ENCODE assay signal across 8 cellular contexts in the genomic region with DNA sequence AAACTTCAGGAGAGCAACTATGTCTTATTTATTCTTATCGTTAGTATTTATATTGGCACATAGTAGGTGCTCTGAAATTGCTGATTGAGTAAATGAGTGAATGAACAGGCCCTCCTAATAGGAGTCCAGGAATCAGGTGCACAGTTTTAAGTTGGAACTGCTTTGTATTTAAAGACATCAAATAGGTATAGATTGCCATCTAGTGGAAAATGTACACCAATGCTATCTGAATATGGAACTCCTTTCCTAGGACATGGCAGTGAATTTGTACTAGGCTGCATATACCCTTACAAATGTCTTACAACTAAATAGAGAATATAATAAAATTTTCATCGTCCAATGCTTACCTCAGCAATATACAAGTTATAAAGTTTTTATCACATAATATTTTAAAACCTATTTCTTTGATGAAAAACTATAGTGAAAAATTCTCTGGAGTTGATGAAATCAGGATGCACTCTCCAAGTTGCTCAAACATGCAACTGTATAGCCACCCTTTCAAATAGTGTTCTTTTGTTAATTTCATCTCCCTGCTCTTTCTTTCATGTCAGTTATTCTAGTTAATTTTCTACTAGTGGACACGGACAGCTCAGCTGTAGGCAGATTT.
DNase-seq lines count a peak whose midpoint lies in the region; ATAC-seq and TF ChIP-seq lines count a peak whose summit lies in the region.

No MANE protein-coding gene starts in this region.

- no peak overlapping the region for H3K4ac ChIP-seq in H9 (ENCODE audit: low read depth, low read length)

- WGBS in H9 (ENCODE audit: extremely low coverage, insufficient read length, low lambda C conversion rate): no CpG with 5 or more reads among the region's 3 CpGs
- whole genome bisulfite sequencing in right cardiac atrium: 53% methylated on average over 3 of the region's 3 CpGs

- H2BK5ac ChIP-seq in H9 (ENCODE audit: insufficient read length, low read length): no peak overlapping the region

- H3K23ac ChIP-seq in H9 (ENCODE audit: insufficient read length, low read depth, low read length): no peak overlapping the region

- H3K27me3 ChIP-seq in H9 (ENCODE audit: insufficient read depth, low read length) (no peaks in the 10 kb centered on the region), right cardiac atrium (ENCODE audit: control insufficient read depth, insufficient read depth) (no peaks in the 10 kb centered on the region), Caco-2 (replicated peaks; ENCODE audit: control insufficient read depth, insufficient read depth, low read length) (no peaks in the 10 kb centered on the region)

- H3K18ac ChIP-seq in H9 (ENCODE audit: insufficient read length, low read depth, low read length): no peak overlapping the region

- H3K36me3 ChIP-seq in Caco-2 (ENCODE audit: control insufficient read depth, insufficient read depth, low read length): no peaks in the 10 kb centered on the region

- no peak overlapping the region for H3K27ac ChIP-seq in H9 (ENCODE audit: insufficient read length, low read depth, low read length)
- H3K27ac ChIP-seq in right cardiac atrium (ENCODE audit: low read length): no peak overlapping the region

- H2BK15ac ChIP-seq in H9 (ENCODE audit: low read depth, low read length): no peak overlapping the region

- H3K14ac ChIP-seq in H9 (ENCODE audit: insufficient read depth, low read length): no peak overlapping the region

- H3K9me3 ChIP-seq in H9 (ENCODE audit: control insufficient read depth, low read depth, low read length) (no peaks in the 10 kb centered on the region), right cardiac atrium (ENCODE audit: control insufficient read depth, low read length) (no peaks in the 10 kb centered on the region), Caco-2 (no peaks in the 10 kb centered on the region)

- H3K9me3 Mint-ChIP-seq in H9 (no peaks in the 10 kb centered on the region), WTC11 (no peaks in the 10 kb centered on the region), Caco-2 (ENCODE audit: unreplicated experiment) (no peaks in the 10 kb centered on the region)
- H3K9me3 Mint-ChIP-seq in natural killer cell treated with Interleukin-12 subunit alpha and Interleukin-12 subunit beta and Interleukin-15 and Interleukin-18, amount 100 ng/mL, for 72 hours: no peaks in the 10 kb centered on the region

- H3K4me1 ChIP-seq in H9 (ENCODE audit: insufficient read depth, low read length): no peaks in the 10 kb centered on the region
- H3K4me1 ChIP-seq in right cardiac atrium (ENCODE audit: control insufficient read depth, insufficient read depth, low read length): no peaks in the 10 kb centered on the region
- no peaks in the 10 kb centered on the region for H3K4me1 ChIP-seq in Caco-2

- ATAC-seq in right cardiac atrium (peak; percentile 14 to 32), WTC11 (no peak; the same call in 1 of the 2 replicates)
- ATAC-seq in natural killer cell treated with Interleukin-12 subunit alpha and Interleukin-12 subunit beta and Interleukin-15 and Interleukin-18, amount 100 ng/mL, for 72 hours: no peak

- H3K23me2 ChIP-seq in H9 (ENCODE audit: insufficient read length, low read depth, low read length, poor library complexity, severe bottlenecking): no peaks in the 10 kb centered on the region

- H4K91ac ChIP-seq in H9 (ENCODE audit: insufficient read length, low read depth, low read length): no peak overlapping the region

- DNase-seq in GM12865 (ENCODE audit: low read depth) (peak; percentile 30), H9 (no peak), M059J (ENCODE audit: low read depth) (peak; percentile 37), SKM-1 (lab: John Stamatoyannopoulos, UW; ENCODE audit: unreplicated experiment) (peak; percentile 8), right cardiac atrium (no peak), WTC11 (ENCODE audit: low spot score) (no peak), Caco-2 (no peak)
- no peak for DNase-seq in natural killer cell treated with Interleukin-12 subunit alpha and Interleukin-12 subunit beta and Interleukin-15 and Interleukin-18, amount 100 ng/mL, for 72 hours (ENCODE audit: low spot score)

- no peak overlapping the region for H3T11ph ChIP-seq in H9 (ENCODE audit: low read length)

- no peak overlapping the region for H2AFZ ChIP-seq in H9 (ENCODE audit: low read length)

- H3K27me3 Mint-ChIP-seq in H9 (ENCODE audit: low read depth): no peaks in the 10 kb centered on the region
- no peaks in the 10 kb centered on the region for H3K27me3 Mint-ChIP-seq in WTC11 (ENCODE audit: low read depth)
- no peaks in the 10 kb centered on the region for H3K27me3 Mint-ChIP-seq in natural killer cell treated with Interleukin-12 subunit alpha and Interleukin-12 subunit beta and Interleukin-15 and Interleukin-18, amount 100 ng/mL, for 72 hours
- H3K27me3 Mint-ChIP-seq in Caco-2 (ENCODE audit: insufficient read depth, unreplicated experiment): no peaks in the 10 kb centered on the region

- H4K5ac ChIP-seq in H9 (ENCODE audit: insufficient read length, low read depth, low read length): no peak overlapping the region

- H2AK5ac ChIP-seq in H9 (ENCODE audit: insufficient read length, low read length): no peak overlapping the region

- H2BK12ac ChIP-seq in H9 (ENCODE audit: insufficient read length, low read depth, low read length): no peak overlapping the region

- no peak overlapping the region for H4K8ac ChIP-seq in H9 (replicated peaks; ENCODE audit: insufficient read length, low read depth, low read length)

- H3K27ac Mint-ChIP-seq in H9 (no peak overlapping the region), WTC11 (no peak overlapping the region), Caco-2 (ENCODE audit: unreplicated experiment) (no peak overlapping the region)
- H3K27ac Mint-ChIP-seq in natural killer cell treated with Interleukin-12 subunit alpha and Interleukin-12 subunit beta and Interleukin-15 and Interleukin-18, amount 100 ng/mL, for 72 hours: no peak overlapping the region

- no peak overlapping the region for H3K4me2 ChIP-seq in H9 (ENCODE audit: insufficient read depth, insufficient read length, low read length)

- POLR2A ChIA-PET in WTC11 (lab: Charles Lee) (no interaction called here), Caco-2 (lab: Charles Lee) (no interaction called here)

- CTCF ChIA-PET in WTC11 (lab: Charles Lee): no interaction called here
- CTCF ChIA-PET in Caco-2 (lab: Charles Lee): no interaction called here

- BruUV-seq in Caco-2 (replicated peaks; lab: Mats Ljungman, UMichigan): no TSS peak

- H4K20me1 ChIP-seq in H9 (ENCODE audit: control insufficient read depth, insufficient read depth, insufficient read length): no peaks in the 10 kb centered on the region

- H3K4me1 Mint-ChIP-seq in H9 (no peaks in the 10 kb centered on the region), WTC11 (no peaks in the 10 kb centered on the region), Caco-2 (ENCODE audit: low read depth, unreplicated experiment) (no peaks in the 10 kb centered on the region)
- no peaks in the 10 kb centered on the region for H3K4me1 Mint-ChIP-seq in natural killer cell treated with Interleukin-12 subunit alpha and Interleukin-12 subunit beta and Interleukin-15 and Interleukin-18, amount 100 ng/mL, for 72 hours (ENCODE audit: low read depth in 2 of 2)

- H2BK120ac ChIP-seq in H9 (ENCODE audit: low read depth, low read length, poor library complexity, severe bottlenecking): no peak overlapping the region

- H3K4me3 ChIP-seq in GM12865 (ENCODE audit: low read depth, low read length) (no peak overlapping the region), right cardiac atrium (ENCODE audit: low read length) (no peak overlapping the region), Caco-2 (ENCODE audit: low read depth, low read length) (no peak overlapping the region)

- H2BK20ac ChIP-seq in H9 (ENCODE audit: low read depth, low read length, poor library complexity, severe bottlenecking): no peak overlapping the region

- TF ChIP-seq CTCF in GM12865 (IDR thresholded peaks at IDR 0.05; ENCODE audit: insufficient read depth, low read depth, low read length, missing control alignments): peak; percentile 31
- TF ChIP-seq CTCF in H9 (conservative IDR thresholded peaks at IDR 0.05): peak; percentile 56
- TF ChIP-seq CTCF in WTC11 (IDR thresholded peaks at IDR 0.05): no peak
- peak in 1 of 2 experiments; percentile 24 for TF ChIP-seq CTCF in Caco-2 (IDR thresholded peaks at IDR 0.05; ENCODE audit: insufficient read depth in 1 of 2, low read depth in 1 of 2, low read length in 1 of 2, severe bottlenecking in 1 of 2, unreplicated experiment in 1 of 2)

- H3K36me3 Mint-ChIP-seq in H9 (ENCODE audit: insufficient read depth in 1 of 3, low read depth in 3 of 3) (no peaks in the 10 kb centered on the region), WTC11 (no peaks in the 10 kb centered on the region), Caco-2 (ENCODE audit: insufficient read depth, unreplicated experiment) (no peaks in the 10 kb centered on the region)
- H3K36me3 Mint-ChIP-seq in natural killer cell treated with Interleukin-12 subunit alpha and Interleukin-12 subunit beta and Interleukin-15 and Interleukin-18, amount 100 ng/mL, for 72 hours: no peaks in the 10 kb centered on the region

- H3K56ac ChIP-seq in H9 (ENCODE audit: insufficient read length, low read depth, low read length): no peak overlapping the region

- H3K9ac ChIP-seq in H9 (ENCODE audit: extremely low read depth, insufficient read length, low read length): no peak overlapping the region

- no peaks in the 10 kb centered on the region for H3K79me2 ChIP-seq in H9 (ENCODE audit: insufficient read depth, low read length)

- H3K4me3 Mint-ChIP-seq in H9 (no peak overlapping the region), WTC11 (no peak overlapping the region), Caco-2 (ENCODE audit: unreplicated experiment) (no peak overlapping the region)
- no peak overlapping the region for H3K4me3 Mint-ChIP-seq in natural killer cell treated with Interleukin-12 subunit alpha and Interleukin-12 subunit beta and Interleukin-15 and Interleukin-18, amount 100 ng/mL, for 72 hours

- intact Hi-C loops in right cardiac atrium (cut with DNase I) (no loop called here), Caco-2 (cut with micrococcal nuclease; ENCODE audit: unreplicated experiment) (loop anchor here (1.0 to 10.0 kb wide), 2 partner anchors 25 to 1571 kb away; no protein-coding TSS in a partner anchor)

- H3K79me1 ChIP-seq in H9 (ENCODE audit: insufficient read depth, low read depth, low read length, poor library complexity, severe bottlenecking): no peaks in the 10 kb centered on the region

TF ChIP-seq in WTC11, 78 proteins besides CTCF, POLR2A, EP300 and RAD21:
- TF ChIP-seq NR3C1 (CRISPR knock-in tag; conservative IDR thresholded peaks at IDR 0.05; ENCODE audit: low read depth) (no peak), FOXJ3 (CRISPR knock-in tag; IDR thresholded peaks at IDR 0.05; ENCODE audit: borderline replicate concordance) (no peak)

Comparison
In these comparisons a context has a peak if more than half of its experiments do, and no peak if none do; other contexts are left out.
1. DNase-seq: peak in GM12865 (single experiment), M059J (single experiment) and SKM-1 (single experiment); none in H9 (single experiment), right cardiac atrium (0 of 3), WTC11 (single experiment), natural killer cell treated with Interleukin-12 subunit alpha and Interleukin-12 subunit beta and Interleukin-15 and Interleukin-18, amount 100 ng/mL, for 72 hours (single experiment) and Caco-2 (0 of 2).
2. ATAC-seq: peak in right cardiac atrium (2 of 2); none in WTC11 (single experiment) and natural killer cell treated with Interleukin-12 subunit alpha and Interleukin-12 subunit beta and Interleukin-15 and Interleukin-18, amount 100 ng/mL, for 72 hours (0 of 2).